ENCODE assay signal across 18 cellular contexts in genomic region chr11:106208795-106209194, GRCh38.
A peak's percentile ranks its signal among the peaks of the same experiment; 100 is the strongest.
DNase-seq lines count a peak whose midpoint lies in the region; ATAC-seq and TF ChIP-seq lines count a peak whose summit lies in the region.
"Had no signal": no experiment of that assay in that cellular context is flagged by ENCODE, and none has a peak within 500 bp of the region (broad histone marks: within the 10 kb centered on the region; RNA-seq: fewer than 3 reads in every experiment).

No MANE protein-coding gene starts in this region.

- peaks cover 68% of the 10 kb centered on the region for H3K4me1 Mint-ChIP-seq in progenitor cell of endocrine pancreas (ENCODE audit: low read depth)
- H3K4me1 Mint-ChIP-seq: B cell had no signal

- no peaks in the 10 kb centered on the region for H3K27me3 Mint-ChIP-seq in progenitor cell of endocrine pancreas
- H3K27me3 Mint-ChIP-seq: B cell had no signal

- ATAC-seq in GM18907 (IDR thresholded peaks at IDR 0.05; ENCODE audit: unreplicated experiment) (peak; percentile 54), GM19023 (IDR thresholded peaks at IDR 0.05; ENCODE audit: unreplicated experiment) (no peak)
- ATAC-seq: CD8-positive, alpha-beta T cell; Panc1 had no signal

- H3K9me3 Mint-ChIP-seq in progenitor cell of endocrine pancreas (ENCODE audit: low read depth): peaks cover 5% of the 10 kb centered on the region
- H3K9me3 Mint-ChIP-seq: CD8-positive, alpha-beta T cell had no signal

- H3K4me3 ChIP-seq in kidney epithelial cell (ENCODE audit: low read depth, low read length): no peak overlapping the region

- peak overlapping the region; percentile 6 for H3K4me3 Mint-ChIP-seq in progenitor cell of endocrine pancreas (ENCODE audit: low read depth)
- H3K4me3 Mint-ChIP-seq: B cell; CD8-positive, alpha-beta T cell had no signal

- H3K27me3 ChIP-seq in kidney epithelial cell (ENCODE audit: control insufficient read depth, insufficient read depth, low read length): no peaks in the 10 kb centered on the region

- H3K27ac Mint-ChIP-seq in progenitor cell of endocrine pancreas: peak overlapping the region; percentile 84
- H3K27ac Mint-ChIP-seq: B cell; CD8-positive, alpha-beta T cell had no signal

- DNase-seq in NCI-H1417 treated with DMSO at 0.1 percent for 48 hours (lab: John Stamatoyannopoulos, UW) (peak; percentile 12), kidney epithelial cell (ENCODE audit: low read depth) (peak; percentile 29), progenitor cell of endocrine pancreas (ENCODE audit: low spot score, unreplicated experiment) (peak; percentile 40), NCI-H82 (lab: John Stamatoyannopoulos, UW) (no peak), posterior vena cava (ENCODE audit: low spot score) (no peak)
- DNase-seq: CD8-positive, alpha-beta T cell; GF-D8; IMR-90; Kasumi-1; NCI-H1105 treated with DMSO at 0.1 percent for 48 hours; NCI-H2081 treated with DMSO at 0.1 percent for 48 hours; NCI-H2227 treated with DMSO at 0.1 percent for 48 hours; NCI-H524 treated with DMSO at 0.1 percent for 48 hours; Right ventricle myocardium superior had no signal

- intact Hi-C loops in posterior vena cava (cut with DNase I): no loop called here

- H3K36me3 Mint-ChIP-seq in progenitor cell of endocrine pancreas (ENCODE audit: insufficient read depth): peaks cover 2% of the 10 kb centered on the region
- H3K36me3 Mint-ChIP-seq: CD8-positive, alpha-beta T cell had no signal

- TF ChIP-seq CTCF in kidney epithelial cell (IDR thresholded peaks at IDR 0.05; ENCODE audit: insufficient read depth, low read length, poor library complexity, severe bottlenecking) (no peak), progenitor cell of endocrine pancreas (IDR thresholded peaks at IDR 0.05; ENCODE audit: unreplicated experiment) (no peak)

- H3K36me3 ChIP-seq in kidney epithelial cell (ENCODE audit: control insufficient read depth, insufficient read depth, low read length): no peaks in the 10 kb centered on the region

Comparison
In these comparisons a context has a peak if more than half of its experiments do, and no peak if none do; other contexts are left out.
1. DNase-seq: peak in NCI-H1417 treated with DMSO at 0.1 percent for 48 hours (single experiment), kidney epithelial cell (single experiment) and progenitor cell of endocrine pancreas (single experiment); none in NCI-H82 (single experiment) and posterior vena cava (single experiment).